In genomic region chr11:33016654-33017053, GRCh38 we compare ENCODE assay signal across 9 cellular contexts. TPM values are rescaled to one million over a fixed set of nuclear protein-coding genes. Genes with fewer than 3 reads are reported as not detected.
A peak's percentile ranks its signal among the peaks of the same experiment; 100 is the strongest.
DNase-seq lines count a peak whose midpoint lies in the region; ATAC-seq and TF ChIP-seq lines count a peak whose summit lies in the region.
"Had no signal": no experiment of that assay in that cellular context is flagged by ENCODE, and none has a peak within 500 bp of the region (broad histone marks: within the 10 kb centered on the region; RNA-seq: fewer than 3 reads in every experiment).

No MANE protein-coding gene starts in this region.

- peaks cover 12% of the 10 kb centered on the region for H3K4me1 ChIP-seq in adipocyte (ENCODE audit: control insufficient read depth, insufficient read depth, low read length)
- peaks cover 7 to 52% (median 33%) of the 10 kb centered on the region in 4 donors for H3K4me1 ChIP-seq in liver (ENCODE audit: control insufficient read depth in 4 of 4, insufficient read depth in 4 of 4, low read length in 3 of 4)
- H3K4me1 ChIP-seq in testis: no peaks in the 10 kb centered on the region

- TF ChIP-seq CTCF in liver (IDR thresholded peaks at IDR 0.05; ENCODE audit: low read depth, low read length, missing input control) (no peak), testis (IDR thresholded peaks at IDR 0.05) (no peak)

- no peaks in the 10 kb centered on the region for H3K27me3 ChIP-seq in adipocyte (replicated peaks; ENCODE audit: control insufficient read depth, insufficient read depth, low read length)
- no peaks in the 10 kb centered on the region for H3K27me3 ChIP-seq in liver (ENCODE audit: control insufficient read depth in 4 of 4, insufficient read depth in 4 of 4, low read length in 3 of 4)
- no peaks in the 10 kb centered on the region for H3K27me3 ChIP-seq in testis

- H3K27ac ChIP-seq in liver (ENCODE audit: low read depth in 1 of 2, low read length in 2 of 2) (peak overlapping the region; percentile 74 to 75), testis (peak overlapping the region in 1 of 2 donors; percentile 39)

- peak overlapping the region; percentile 74 for H3K4me3 Mint-ChIP-seq in activated T-cell treated with anti-CD3 and anti-CD28 coated beads, Interleukin-2, amount 50 U/mL, for 4 hours

- H3K9me3 ChIP-seq in adipocyte (ENCODE audit: control insufficient read depth, low read length) (no peaks in the 10 kb centered on the region), liver (ENCODE audit: control insufficient read depth in 4 of 4, low read length in 3 of 4) (no peaks in the 10 kb centered on the region), testis (no peaks in the 10 kb centered on the region)

- no peak for TF ChIP-seq POLR2A in testis (IDR thresholded peaks at IDR 0.05)

- H3K27me3 Mint-ChIP-seq in activated T-cell treated with anti-CD3 and anti-CD28 coated beads, Interleukin-2, amount 50 U/mL, for 4 hours (ENCODE audit: low read depth): peaks cover 26% of the 10 kb centered on the region

- peak overlapping the region; percentile 83 for H3K4me3 ChIP-seq in adipocyte (ENCODE audit: low read length)
- peak overlapping the region; percentile 69 to 98 (median 93) for H3K4me3 ChIP-seq in liver (ENCODE audit: low read depth in 1 of 3, low read length in 3 of 3)
- H3K4me3 ChIP-seq in testis: peak overlapping the region; percentile 57 to 60

- 27% methylated on average over 4 of the region's 4 CpGs for WGBS in liver
- WGBS in testis, 2 donors: 52 to 64% methylated on average over 4 of the region's 4 CpGs

- ATAC-seq in activated T-cell treated with anti-CD3 and anti-CD28 coated beads, Interleukin-2, amount 50 U/mL, for 4 hours: no peak

- H3K36me3 ChIP-seq in adipocyte (ENCODE audit: control insufficient read depth, insufficient read depth, low read length, severe bottlenecking) (no peaks in the 10 kb centered on the region), liver (ENCODE audit: control insufficient read depth in 4 of 4, insufficient read depth in 3 of 4, low read depth in 1 of 4, low read length in 3 of 4) (no peaks in the 10 kb centered on the region), testis (ENCODE audit: low read depth, missing control alignments) (no peaks in the 10 kb centered on the region)

- peaks cover 27% of the 10 kb centered on the region for H3K4me1 Mint-ChIP-seq in activated T-cell treated with anti-CD3 and anti-CD28 coated beads, Interleukin-2, amount 50 U/mL, for 4 hours (ENCODE audit: low read depth)

- DNase-seq in activated T-cell treated with anti-CD3 and anti-CD28 coated beads, Interleukin-2, amount 50 U/mL, for 4 hours: no peak
- DNase-seq in activated T-cell treated with anti-CD3 and anti-CD28 coated beads for 4 hours (no peak), adipocyte (ENCODE audit: low read depth) (no peak), testis (no peak), LoVo (ENCODE audit: low spot score) (no peak), cortex of kidney (lab: John Stamatoyannopoulos, UW) (no peak)
- DNase-seq in activated effector memory CD4-positive, alpha-beta T cell treated with Interleukin-2 at 50 U/mL for 16 hours: no peak
- DNase-seq: NCI-H774 had no signal

- H3K9ac ChIP-seq in adipocyte (ENCODE audit: low read length) (peak overlapping the region; percentile 78), liver (ENCODE audit: low read depth in 1 of 2, low read length in 2 of 2) (peak overlapping the region; percentile 93 to 98)

- no peak for TF ChIP-seq RAD21 in liver (IDR thresholded peaks at IDR 0.05)

- no peaks in the 10 kb centered on the region for H3K36me3 Mint-ChIP-seq in activated T-cell treated with anti-CD3 and anti-CD28 coated beads, Interleukin-2, amount 50 U/mL, for 4 hours (ENCODE audit: insufficient read depth)

- no peaks in the 10 kb centered on the region for H3K9me3 Mint-ChIP-seq in activated T-cell treated with anti-CD3 and anti-CD28 coated beads, Interleukin-2, amount 50 U/mL, for 4 hours

- intact Hi-C loops in testis (cut with DNase I; ENCODE audit: low total_unique reads): no loop called here

TF ChIP-seq in liver, 16 proteins besides CTCF, POLR2A, EP300 and RAD21:
- no peak for TF ChIP-seq HNF4A (conservative IDR thresholded peaks at IDR 0.05)
- TF ChIP-seq TAF1 (conservative IDR thresholded peaks at IDR 0.05): no peak
- TF ChIP-seq EGR1 (IDR thresholded peaks at IDR 0.05; ENCODE audit: low read depth in 2 of 2): no peak
- no peak for TF ChIP-seq JUND (IDR thresholded peaks at IDR 0.05)
- TF ChIP-seq, protein P1, sequence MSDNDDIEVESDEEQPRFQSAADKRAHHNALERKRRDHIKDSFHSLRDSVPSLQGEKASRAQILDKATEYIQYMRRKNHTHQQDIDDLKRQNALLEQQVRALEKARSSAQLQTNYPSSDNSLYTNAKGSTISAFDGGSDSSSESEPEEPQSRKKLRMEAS (IDR thresholded peaks at IDR 0.05): no peak
- no peak for TF ChIP-seq SP1 (IDR thresholded peaks at IDR 0.05)
- TF ChIP-seq YY1 (IDR thresholded peaks at IDR 0.05): no peak
- no peak for TF ChIP-seq HNF4G (IDR thresholded peaks at IDR 0.05)
- TF ChIP-seq RXRA (IDR thresholded peaks at IDR 0.05): no peak
- TF ChIP-seq NR2F2 (IDR thresholded peaks at IDR 0.05): no peak
- TF ChIP-seq, protein P2, sequence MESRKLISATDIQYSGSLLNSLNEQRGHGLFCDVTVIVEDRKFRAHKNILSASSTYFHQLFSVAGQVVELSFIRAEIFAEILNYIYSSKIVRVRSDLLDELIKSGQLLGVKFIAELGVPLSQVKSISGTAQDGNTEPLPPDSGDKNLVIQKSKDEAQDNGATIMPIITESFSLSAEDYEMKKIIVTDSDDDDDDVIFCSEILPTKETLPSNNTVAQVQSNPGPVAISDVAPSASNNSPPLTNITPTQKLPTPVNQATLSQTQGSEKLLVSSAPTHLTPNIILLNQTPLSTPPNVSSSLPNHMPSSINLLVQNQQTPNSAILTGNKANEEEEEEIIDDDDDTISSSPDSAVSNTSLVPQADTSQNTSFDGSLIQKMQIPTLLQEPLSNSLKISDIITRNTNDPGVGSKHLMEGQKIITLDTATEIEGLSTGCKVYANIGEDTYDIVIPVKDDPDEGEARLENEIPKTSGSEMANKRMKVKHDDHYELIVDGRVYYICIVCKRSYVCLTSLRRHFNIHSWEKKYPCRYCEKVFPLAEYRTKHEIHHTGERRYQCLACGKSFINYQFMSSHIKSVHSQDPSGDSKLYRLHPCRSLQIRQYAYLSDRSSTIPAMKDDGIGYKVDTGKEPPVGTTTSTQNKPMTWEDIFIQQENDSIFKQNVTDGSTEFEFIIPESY (IDR thresholded peaks at IDR 0.05): no peak
- TF ChIP-seq, protein P3, sequence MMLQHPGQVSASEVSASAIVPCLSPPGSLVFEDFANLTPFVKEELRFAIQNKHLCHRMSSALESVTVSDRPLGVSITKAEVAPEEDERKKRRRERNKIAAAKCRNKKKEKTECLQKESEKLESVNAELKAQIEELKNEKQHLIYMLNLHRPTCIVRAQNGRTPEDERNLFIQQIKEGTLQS (IDR thresholded peaks at IDR 0.05): no peak
- no peak for TF ChIP-seq GABPA (IDR thresholded peaks at IDR 0.05 in 1 of 2, conservative IDR thresholded peaks at IDR 0.05 in 1 of 2)
- TF ChIP-seq FOXA2 (IDR thresholded peaks at IDR 0.05): no peak
- no peak for TF ChIP-seq FOXA1 (IDR thresholded peaks at IDR 0.05)

RNA-seq across cellular contexts. Expression of gene DEPDC7, which starts 1.0 kb away (rescaled TPM):
- 1 to 10 TPM; 1.0 to 2.7 (median 2.2) TPM for total RNA-seq in activated T-cell treated with anti-CD3 and anti-CD28 coated beads, Interleukin-2, amount 50 U/mL, for 4 hours
- 10 to 100 TPM in 1 of 2 donors, 1 to 10 TPM in 1; 7.1 to 64.8 TPM for total RNA-seq in liver
- polyA plus RNA-seq in liver: 10 to 100 TPM; 21.0 to 62.0 TPM
- total RNA-seq in testis: 10 to 100 TPM; 14.9 to 23.2 TPM
- polyA plus RNA-seq in testis (ENCODE audit: insufficient read depth, low read depth, low replicate concordance): 47.7 TPM

RNA-seq across cellular contexts. Expression of gene TCP11L1, which starts 22.7 kb away (rescaled TPM):
- total RNA-seq in activated T-cell treated with anti-CD3 and anti-CD28 coated beads, Interleukin-2, amount 50 U/mL, for 4 hours: 10 to 100 TPM in 2 of 3 donors, 1 to 10 TPM in 1; 8.2 to 14.1 (median 11.1) TPM
- total RNA-seq in liver (10 to 100 TPM; 10.5 to 11.7 TPM), testis (10 to 100 TPM; 26.6 to 31.9 TPM)
- polyA plus RNA-seq in liver (1 to 10 TPM; 2.9 to 3.3 TPM), testis (ENCODE audit: insufficient read depth, low read depth, low replicate concordance) (13.6 TPM)
